In genomic region chr1:202240226-202240625, GRCh38 we compare ENCODE assay signal across 14 cellular contexts. TPM values are rescaled to one million over a fixed set of nuclear protein-coding genes. Genes with fewer than 3 reads are reported as not detected.
DNase-seq lines count a peak whose midpoint lies in the region; ATAC-seq and TF ChIP-seq lines count a peak whose summit lies in the region.
"Not testable (repeated sequence)": the region's sequence is repeated elsewhere in the genome, so short reads cannot be mapped to it uniquely, and the experiment has no call there.
"Had no signal": no experiment of that assay in that cellular context is flagged by ENCODE, and none has a peak within 500 bp of the region (broad histone marks: within the 10 kb centered on the region; RNA-seq: fewer than 3 reads in every experiment).

No MANE protein-coding gene starts in this region.

- not testable (repeated sequence) for H3K36me3 ChIP-seq in sigmoid colon

- H2BK5ac ChIP-seq in H9 (ENCODE audit: insufficient read length, low read length) = not testable (repeated sequence)

- not testable (repeated sequence) for H3K4me2 ChIP-seq in H9 (ENCODE audit: insufficient read depth, insufficient read length, low read length)

- not testable (repeated sequence) for H2BK12ac ChIP-seq in H9 (ENCODE audit: insufficient read length, low read depth, low read length)

- CTCF ChIA-PET in MCF 10A (lab: Yijun Ruan, JAX) = interaction anchor here (0.5 to 2.1 kb wide), 9 partner anchors 16 to 1243 kb away, joined by 3 to 9 read pairs (median 4); no protein-coding TSS in a partner anchor

- DNase-seq in H9 = peak; percentile 15
- DNase-seq in activated CD8-positive, alpha-beta memory T cell treated with anti-CD3 and anti-CD28 coated beads, Interleukin-2, amount 50 U/mL, for 48 hours = peak; percentile 6
- DNase-seq in MCF 10A (ENCODE audit: unreplicated experiment); effector memory CD8-positive, alpha-beta T cell: not testable (repeated sequence)
- DNase-seq in endothelial cell (ENCODE audit: low spot score) = peak; percentile 0
- peak; percentile 57 for DNase-seq in mesenteric fat pad (ENCODE audit: low spot score)
- peak; percentile 6 for DNase-seq in sigmoid colon

- H3K4me3 Mint-ChIP-seq in H9; MCF 10A (ENCODE audit: unreplicated experiment); effector memory CD8-positive, alpha-beta T cell; endothelial cell (ENCODE audit: unreplicated experiment): not testable (repeated sequence)

- not testable (repeated sequence) for H3K23me2 ChIP-seq in H9 (ENCODE audit: insufficient read length, low read depth, low read length, poor library complexity, severe bottlenecking)

- not testable (repeated sequence) for H4K5ac ChIP-seq in H9 (ENCODE audit: insufficient read length, low read depth, low read length)

- H3K9me3 ChIP-seq in H9 (ENCODE audit: control insufficient read depth, low read depth, low read length); sigmoid colon: not testable (repeated sequence)

- H3K4me3 ChIP-seq in sigmoid colon = not testable (repeated sequence)

- not testable (repeated sequence) for H3K18ac ChIP-seq in H9 (ENCODE audit: insufficient read length, low read depth, low read length)

- H3K9me3 Mint-ChIP-seq in H9; MCF 10A (ENCODE audit: unreplicated experiment); effector memory CD8-positive, alpha-beta T cell; endothelial cell (ENCODE audit: unreplicated experiment): not testable (repeated sequence)

- H3K27me3 ChIP-seq in H9 (ENCODE audit: insufficient read depth, low read length) = not testable (repeated sequence)
- peaks cover 0 to 27% (median 9%) of the 10 kb centered on the region in 3 donors for H3K27me3 ChIP-seq in sigmoid colon

- not testable (repeated sequence) for H2BK20ac ChIP-seq in H9 (ENCODE audit: low read depth, low read length, poor library complexity, severe bottlenecking)

- not testable (repeated sequence) for BruUV-seq in MCF 10A (replicated peaks; lab: Mats Ljungman, UMichigan)

- not testable (repeated sequence) for H3K4ac ChIP-seq in H9 (ENCODE audit: low read depth, low read length)

- H3K14ac ChIP-seq in H9 (ENCODE audit: insufficient read depth, low read length) = not testable (repeated sequence)

- H3K4me1 Mint-ChIP-seq in H9 (peaks cover 24 to 41% of the 10 kb centered on the region in 2 experiments), MCF 10A (ENCODE audit: insufficient read depth, unreplicated experiment) (peaks cover 46% of the 10 kb centered on the region)
- not testable (repeated sequence) for H3K4me1 Mint-ChIP-seq in effector memory CD8-positive, alpha-beta T cell (ENCODE audit: low read depth in 2 of 2); endothelial cell (ENCODE audit: unreplicated experiment)

- not testable (repeated sequence) for TF ChIP-seq POLR2A in sigmoid colon (IDR thresholded peaks at IDR 0.05)

- H3K79me2 ChIP-seq in H9 (ENCODE audit: insufficient read depth, low read length) = not testable (repeated sequence)

- H3T11ph ChIP-seq in H9 (ENCODE audit: low read length) = not testable (repeated sequence)

- intact Hi-C loops in MCF 10A (cut with micrococcal nuclease); sigmoid colon (cut with DNase I): not testable (repeated sequence)

- not testable (repeated sequence) for H4K20me1 ChIP-seq in H9 (ENCODE audit: control insufficient read depth, insufficient read depth, insufficient read length)

- H3K27me3 Mint-ChIP-seq in H9 (ENCODE audit: low read depth); MCF 10A (ENCODE audit: insufficient read depth, unreplicated experiment); endothelial cell (ENCODE audit: unreplicated experiment): not testable (repeated sequence)
- H3K27me3 Mint-ChIP-seq in effector memory CD8-positive, alpha-beta T cell = peaks cover 0 to 35% of the 10 kb centered on the region in 2 donors

- not testable (repeated sequence) for H2AK5ac ChIP-seq in H9 (ENCODE audit: insufficient read length, low read length)

- not testable (repeated sequence) for H4K91ac ChIP-seq in H9 (ENCODE audit: insufficient read length, low read depth, low read length)

- not testable (repeated sequence) for H3K9ac ChIP-seq in H9 (ENCODE audit: extremely low read depth, insufficient read length, low read length)

- H2BK120ac ChIP-seq in H9 (ENCODE audit: low read depth, low read length, poor library complexity, severe bottlenecking) = not testable (repeated sequence)

- not testable (repeated sequence) for H4K8ac ChIP-seq in H9 (replicated peaks; ENCODE audit: insufficient read length, low read depth, low read length)

- not testable (repeated sequence) for H3K36me3 Mint-ChIP-seq in H9 (ENCODE audit: insufficient read depth in 1 of 3, low read depth in 3 of 3); MCF 10A (ENCODE audit: insufficient read depth, unreplicated experiment); effector memory CD8-positive, alpha-beta T cell (ENCODE audit: insufficient read depth); endothelial cell (ENCODE audit: low read depth, unreplicated experiment)

- not testable (repeated sequence) for H3K23ac ChIP-seq in H9 (ENCODE audit: insufficient read length, low read depth, low read length)

- H2BK15ac ChIP-seq in H9 (ENCODE audit: low read depth, low read length) = not testable (repeated sequence)

- H3K27ac Mint-ChIP-seq in H9; endothelial cell (ENCODE audit: unreplicated experiment): not testable (repeated sequence)
- H3K27ac Mint-ChIP-seq in MCF 10A (ENCODE audit: low read depth, unreplicated experiment) = peak overlapping the region; percentile 3
- H3K27ac Mint-ChIP-seq in effector memory CD8-positive, alpha-beta T cell = peak overlapping the region; percentile 2 to 79

- not testable (repeated sequence) for H3K27ac ChIP-seq in H9 (ENCODE audit: insufficient read length, low read depth, low read length); sigmoid colon

- TF ChIP-seq CTCF in H9 (conservative IDR thresholded peaks at IDR 0.05); MCF 10A (IDR thresholded peaks at IDR 0.05; ENCODE audit: unreplicated experiment); endothelial cell (IDR thresholded peaks at IDR 0.05; ENCODE audit: unreplicated experiment); sigmoid colon (IDR thresholded peaks at IDR 0.05): not testable (repeated sequence)

- H3K79me1 ChIP-seq in H9 (ENCODE audit: insufficient read depth, low read depth, low read length, poor library complexity, severe bottlenecking) = not testable (repeated sequence)

- not testable (repeated sequence) for H3K4me1 ChIP-seq in H9 (ENCODE audit: insufficient read depth, low read length)
- peaks cover 0 to 10% (median 3%) of the 10 kb centered on the region in 4 donors for H3K4me1 ChIP-seq in sigmoid colon

- H2AFZ ChIP-seq in H9 (ENCODE audit: low read length) = not testable (repeated sequence)

- TF ChIP-seq EP300 in sigmoid colon (IDR thresholded peaks at IDR 0.05) = not testable (repeated sequence)

- H3K56ac ChIP-seq in H9 (ENCODE audit: insufficient read length, low read depth, low read length) = not testable (repeated sequence)

- no CpG with 5 or more reads among the region's 3 CpGs for WGBS in H9 (ENCODE audit: extremely low coverage, insufficient read length, low lambda C conversion rate)
- 67 to 78% methylated on average over 3 of the region's 3 CpGs for WGBS in sigmoid colon, 2 donors

- POLR2A ChIA-PET in MCF 10A (lab: Yijun Ruan, JAX) = interaction anchor here (1.6 to 2.1 kb wide), 3 partner anchors 10 to 40 kb away, joined by 5 to 10 read pairs (median 5); no protein-coding TSS in a partner anchor

- ATAC-seq in effector memory CD8-positive, alpha-beta T cell (replicated peaks) = not testable (repeated sequence)

RNA-seq across cellular contexts. Expression of gene LGR6, which starts 46.6 kb away (rescaled TPM):
- 0.66 and 1.0 TPM in 2 replicates for total RNA-seq in H9 (2021)
- total RNA-seq in MCF 10A (2022) = 0.32 and 0.56 TPM in 2 replicates
- total RNA-seq in endothelial cell (ENCODE audit: unreplicated experiment) = 0.23 TPM
- total RNA-seq in mesenteric fat pad = 0.35 TPM
- total RNA-seq in sigmoid colon = under 1 TPM in 2 of 4 donors, not detected in 2; 0.14 to 0.28 TPM
- 1 to 10 TPM in 1 of 3 donors, not detected in 2; 1.0 TPM for polyA plus RNA-seq in sigmoid colon
- total RNA-seq: A172, A673, GM12878, GM23248, H4 had no signal
- polyA plus RNA-seq: BJ, CD14-positive monocyte, GM12878, GM23248 had no signal
